ENCODE assay signal across 34 cellular contexts in genomic region chr9:94719878-94720277, GRCh38. TPM values are rescaled to one million over a fixed set of nuclear protein-coding genes. Genes with fewer than 3 reads are reported as not detected.
DNase-seq lines count a peak whose midpoint lies in the region; ATAC-seq, FAIRE-seq and TF ChIP-seq lines count a peak whose summit lies in the region.
"Had no signal": no experiment of that assay in that cellular context is flagged by ENCODE, and none has a peak within 500 bp of the region (broad histone marks: within the 10 kb centered on the region; RNA-seq: fewer than 3 reads in every experiment).

No MANE protein-coding gene starts in this region.

- H3K4me2 ChIP-seq in Loucy (ENCODE audit: low read depth, low read length, poor library complexity, severe bottlenecking) = peak overlapping the region; percentile 17
- H3K4me2 ChIP-seq: A549, hepatocyte had no signal

- H3K9ac ChIP-seq in Loucy (ENCODE audit: low read depth, low read length, poor library complexity, severe bottlenecking) (no peak overlapping the region), kidney (ENCODE audit: low read length in 2 of 2) (no peak overlapping the region)

- FAIRE-seq in kidney (lab: Jason Lieb, UNC) = no peak
- FAIRE-seq: A549, H1 had no signal

- H3K4me1 ChIP-seq in Loucy (ENCODE audit: insufficient read depth, low read length, poor library complexity, severe bottlenecking) (no peaks in the 10 kb centered on the region), kidney (ENCODE audit: control insufficient read depth in 1 of 2, insufficient read depth in 1 of 2, low read depth in 1 of 2, low read length in 2 of 2) (no peaks in the 10 kb centered on the region)
- H3K4me1 ChIP-seq: A549, body of pancreas, left lung, right atrium auricular region had no signal

- H3K27me3 ChIP-seq in Loucy (ENCODE audit: insufficient read depth, low read length, poor library complexity, severe bottlenecking) = no peaks in the 10 kb centered on the region
- H3K27me3 ChIP-seq: body of pancreas, hepatocyte, left lung, right atrium auricular region had no signal

- H3K4me3 ChIP-seq in Loucy (ENCODE audit: low read length, poor library complexity, severe bottlenecking) = no peak overlapping the region
- no peak overlapping the region for H3K4me3 ChIP-seq in kidney (ENCODE audit: low read length in 2 of 2)
- H3K4me3 ChIP-seq: A549, body of pancreas, hepatocyte, left lung, right atrium auricular region had no signal

- DNase-seq in Daoy (ENCODE audit: low read depth) (peak; percentile 63), SK-MEL-5 (ENCODE audit: low read depth, low spot score) (peak; percentile 80), islet precursor cell (peak; percentile 55), iPS-NIHi7 (ENCODE audit: extremely low spot score) (no peak), kidney (no peak), hypothalamus (lab: John Stamatoyannopoulos, UW) (no peak)
- DNase-seq: activated CD4-positive, alpha-beta memory T cell treated with anti-CD3 and anti-CD28 coated beads, Interleukin-2, amount 10 ng/mL, durations not matched to agents 7 days and 5 days; activated CD8-positive, alpha-beta memory T cell treated with anti-CD3 and anti-CD28 coated beads, Interleukin-2, amount 50 U/mL, for 4 hours; activated naive CD4-positive, alpha-beta T cell treated with anti-CD3 and anti-CD28 coated beads, Interleukin-2, amount 50 U/mL, for 16 hours; body of pancreas; CD4-positive, CD25-positive, alpha-beta regulatory T cell; cerebellar nuclear complex; dermis blood vessel endothelial cell; DMS79 treated with DMSO at 0.1 percent for 48 hours; endodermal cell; Kasumi-1; left lung; mesenchymal stem cell; NCI-H1092 treated with DMSO at 0.1 percent for 48 hours; NCI-H1694 treated with DMSO at 0.1 percent for 48 hours; NCI-H446 treated with DMSO at 0.1 percent for 48 hours; NCI-H82; posterior cingulate gyrus; stimulated activated CD4-positive, alpha-beta T cell treated with anti-CD3 and anti-CD28 coated beads, Interleukin-1b, Interleukin-23, amount 100 ng/mL, for 48 hours; stimulated activated naive CD4-positive, alpha-beta T cell treated with Interleukin-2 at 50 U/mL for 16 hours; T-helper 17 cell had no signal

- TF ChIP-seq CTCF in Loucy (conservative IDR thresholded peaks at IDR 0.05; ENCODE audit: low read length) (no peak), kidney (IDR thresholded peaks at IDR 0.05; ENCODE audit: borderline replicate concordance, extremely low read depth, insufficient read depth) (no peak)

- H2AFZ ChIP-seq in Loucy (ENCODE audit: low read length) = peak overlapping the region; percentile 80; the same call in 1 of the 2 replicates
- H2AFZ ChIP-seq: hepatocyte had no signal

- H3K27ac ChIP-seq in kidney (ENCODE audit: low read depth in 2 of 2, low read length in 2 of 2) = no peak overlapping the region
- H3K27ac ChIP-seq: A549, body of pancreas, hepatocyte, HL-60, left lung, right atrium auricular region had no signal

- intact Hi-C loops in kidney (cut with DNase I) = no loop called here

- H3K9me2 ChIP-seq in Loucy (replicated peaks; ENCODE audit: low read depth, low read length) = no peaks in the 10 kb centered on the region

- no peaks in the 10 kb centered on the region for H3F3A ChIP-seq in Loucy (ENCODE audit: low read depth)

- in situ Hi-C loops in SK-MEL-5 (cut with HindIII; ENCODE audit: low pct_unique_long_range_greater_than_20kb, low sequenced_read_pairs) = no loop called here

- H3K36me3 ChIP-seq in Loucy (ENCODE audit: insufficient read depth, low read length) (no peaks in the 10 kb centered on the region), kidney (ENCODE audit: control insufficient read depth in 1 of 2, insufficient read depth in 2 of 2, low read length in 2 of 2) (no peaks in the 10 kb centered on the region)
- H3K36me3 ChIP-seq: left lung, right atrium auricular region had no signal

- no peaks in the 10 kb centered on the region for H4K20me1 ChIP-seq in Loucy (ENCODE audit: insufficient read depth, low read length, poor library complexity, severe bottlenecking)

- no peaks in the 10 kb centered on the region for H3K79me2 ChIP-seq in Loucy (ENCODE audit: insufficient read depth, low read length)
- H3K79me2 ChIP-seq: hepatocyte had no signal

- H3K9me3 ChIP-seq in Loucy (ENCODE audit: insufficient read depth, low read depth, low read length) (no peaks in the 10 kb centered on the region), kidney (ENCODE audit: control insufficient read depth in 1 of 2, low read length in 2 of 2) (no peaks in the 10 kb centered on the region)
- H3K9me3 ChIP-seq: body of pancreas, left lung, right atrium auricular region had no signal

- no peak for ATAC-seq in GM21619 (IDR thresholded peaks at IDR 0.05; ENCODE audit: unreplicated experiment)
- ATAC-seq: A549; activated CD4-positive, CD25-positive, alpha-beta regulatory T cell treated with anti-CD3 and anti-CD28 coated beads, Interleukin-2, amount 50 U/mL, for 24 hours; body of pancreas; left lung; T-helper 17 cell had no signal

RNA-seq across cellular contexts. Expression of gene AOPEP, which starts 6.6 kb away (rescaled TPM):
- total RNA-seq in Daoy (2014; rRNA removed; shearing (Covaris generic)) = 37.8 and 89.7 TPM in 2 replicates
- 18.8 and 20.8 TPM in 2 replicates for total RNA-seq in SK-MEL-5 (2014; rRNA removed; shearing (Covaris generic))
- polyA plus RNA-seq in SK-MEL-5 (2015; cell fraction: cytosol; rRNA removed) = 28.9 and 30.2 TPM in 2 replicates
- polyA plus RNA-seq in SK-MEL-5 (2015; cell fraction: nucleus; rRNA removed) = 50.9 and 56.8 TPM in 2 replicates
- total RNA-seq in kidney = 119 TPM
- polyA plus RNA-seq in kidney (ENCODE audit: insufficient read depth, low read depth, low replicate concordance) = 52.2 TPM

Comparison
In these comparisons a context has a peak if more than half of its experiments do, and no peak if none do; other contexts are left out.
1. DNase-seq: peak in Daoy (single experiment), SK-MEL-5 (single experiment) and islet precursor cell (single experiment); none in iPS-NIHi7 (single experiment), kidney (single experiment) and hypothalamus (0 of 51).